In the genomic region with DNA sequence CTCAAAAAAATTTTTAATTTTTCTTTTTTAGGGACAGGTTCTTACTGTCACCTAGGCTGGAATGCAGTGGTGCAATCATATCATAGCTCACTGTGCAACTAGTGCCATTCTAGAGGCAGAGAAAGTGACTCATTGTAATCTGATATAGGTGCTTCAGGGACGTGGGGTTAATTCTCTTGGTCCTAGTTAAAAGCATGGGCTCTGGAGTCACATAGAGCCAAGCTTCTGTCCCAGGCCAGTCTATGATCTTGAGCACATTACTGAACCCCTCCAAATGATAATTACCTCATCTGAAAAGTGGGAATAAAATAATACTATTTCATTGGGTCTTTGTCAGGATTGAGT, we compare ENCODE assay signal across 11 cellular contexts. TPM values are rescaled to one million over a fixed set of nuclear protein-coding genes. Genes with fewer than 3 reads are reported as not detected.
DNase-seq lines count a peak whose midpoint lies in the region; ATAC-seq, FAIRE-seq and TF ChIP-seq lines count a peak whose summit lies in the region.
"Had no signal": no experiment of that assay in that cellular context is flagged by ENCODE, and none has a peak within 500 bp of the region (broad histone marks: within the 10 kb centered on the region; RNA-seq: fewer than 3 reads in every experiment).

No MANE protein-coding gene starts in this region.

- H3K4me1 Mint-ChIP-seq in activated T-cell treated with anti-CD3 and anti-CD28 coated beads, Interleukin-2, amount 50 U/mL, for 4 hours (ENCODE audit: low read depth) = peaks cover 37% of the 10 kb centered on the region
- H3K4me1 Mint-ChIP-seq in endodermal cell = peaks cover 22% of the 10 kb centered on the region
- H3K4me1 Mint-ChIP-seq in stimulated activated effector memory CD8-positive, alpha-beta T cell treated with anti-CD3 and anti-CD28 coated beads, Interleukin-12 subunit alpha, Interleukin-12 subunit beta, amount 100 ng/mL, for 72 hours = peaks cover 21% of the 10 kb centered on the region

- H3K4me3 Mint-ChIP-seq in activated T-cell treated with anti-CD3 and anti-CD28 coated beads, Interleukin-2, amount 50 U/mL, for 4 hours = peak overlapping the region; percentile 83
- peak overlapping the region; percentile 66 for H3K4me3 Mint-ChIP-seq in endodermal cell
- peak overlapping the region; percentile 82 for H3K4me3 Mint-ChIP-seq in stimulated activated effector memory CD8-positive, alpha-beta T cell treated with anti-CD3 and anti-CD28 coated beads, Interleukin-12 subunit alpha, Interleukin-12 subunit beta, amount 100 ng/mL, for 72 hours

- peaks cover 13% of the 10 kb centered on the region for H3K36me3 Mint-ChIP-seq in activated T-cell treated with anti-CD3 and anti-CD28 coated beads, Interleukin-2, amount 50 U/mL, for 4 hours (ENCODE audit: insufficient read depth)
- peaks cover 11% of the 10 kb centered on the region for H3K36me3 Mint-ChIP-seq in endodermal cell (ENCODE audit: low read depth)
- H3K36me3 Mint-ChIP-seq in stimulated activated effector memory CD8-positive, alpha-beta T cell treated with anti-CD3 and anti-CD28 coated beads, Interleukin-12 subunit alpha, Interleukin-12 subunit beta, amount 100 ng/mL, for 72 hours = peaks cover 7% of the 10 kb centered on the region

- no peaks in the 10 kb centered on the region for H3K9me3 ChIP-seq in endodermal cell (ENCODE audit: control insufficient read depth, low read length)
- H3K9me3 ChIP-seq: BLaER1 treated with 17β-estradiol and CSF1 and Interleukin-3, amounts not matched to agents 10 nM and 100 nM had no signal

- peaks cover 32% of the 10 kb centered on the region for H3K36me3 ChIP-seq in endodermal cell (ENCODE audit: control insufficient read depth, insufficient read depth, low read length)

- H3K4me1 ChIP-seq in endodermal cell (ENCODE audit: control insufficient read depth, insufficient read depth, low read length) = peaks cover 5% of the 10 kb centered on the region

- WGBS in endodermal cell (ENCODE audit: insufficient coverage in 1 of 2, insufficient read length in 1 of 2), 2 experiments = 63 to 73% methylated on average over 1 of the region's 1 CpG

- H3K27ac Mint-ChIP-seq in endodermal cell = no peak overlapping the region
- no peak overlapping the region for H3K27ac Mint-ChIP-seq in stimulated activated effector memory CD8-positive, alpha-beta T cell treated with anti-CD3 and anti-CD28 coated beads, Interleukin-12 subunit alpha, Interleukin-12 subunit beta, amount 100 ng/mL, for 72 hours

- H3K27me3 Mint-ChIP-seq in activated T-cell treated with anti-CD3 and anti-CD28 coated beads, Interleukin-2, amount 50 U/mL, for 4 hours (ENCODE audit: low read depth) = no peaks in the 10 kb centered on the region
- H3K27me3 Mint-ChIP-seq in endodermal cell (ENCODE audit: insufficient read depth) = no peaks in the 10 kb centered on the region
- H3K27me3 Mint-ChIP-seq: IgD-negative memory B cell had no signal

- peak overlapping the region; percentile 87 for H3K4me3 ChIP-seq in endodermal cell (ENCODE audit: low read length)

- H3K9me3 Mint-ChIP-seq in activated T-cell treated with anti-CD3 and anti-CD28 coated beads, Interleukin-2, amount 50 U/mL, for 4 hours = no peaks in the 10 kb centered on the region
- no peaks in the 10 kb centered on the region for H3K9me3 Mint-ChIP-seq in endodermal cell
- H3K9me3 Mint-ChIP-seq in stimulated activated effector memory CD8-positive, alpha-beta T cell treated with anti-CD3 and anti-CD28 coated beads, Interleukin-12 subunit alpha, Interleukin-12 subunit beta, amount 100 ng/mL, for 72 hours = no peaks in the 10 kb centered on the region
- H3K9me3 Mint-ChIP-seq: IgD-negative memory B cell had no signal

- ATAC-seq in activated T-cell treated with anti-CD3 and anti-CD28 coated beads, Interleukin-2, amount 50 U/mL, for 4 hours = no peak
- no peak for ATAC-seq in stimulated activated effector memory CD8-positive, alpha-beta T cell treated with anti-CD3 and anti-CD28 coated beads, Interleukin-12 subunit alpha, Interleukin-12 subunit beta, amount 100 ng/mL, for 72 hours
- no peak for ATAC-seq in HG02763 (IDR thresholded peaks at IDR 0.05; ENCODE audit: unreplicated experiment)

- H3K9ac ChIP-seq in endodermal cell (ENCODE audit: extremely low read depth, low read length, poor library complexity, severe bottlenecking) = no peak overlapping the region

- no peak for FAIRE-seq in GM12891 (lab: Jason Lieb, UNC)
- FAIRE-seq: TTC549 had no signal

- no peak overlapping the region for H3K27ac ChIP-seq in endodermal cell (ENCODE audit: low read depth, low read length)

- DNase-seq in activated T-cell treated with anti-CD3 and anti-CD28 coated beads, Interleukin-2, amount 50 U/mL, for 4 hours = no peak
- DNase-seq in activated T-cell treated with anti-CD3 and anti-CD28 coated beads, Interleukin-2, amount 50 U/mL, for 48 hours = no peak
- DNase-seq in NCI-H460 (ENCODE audit: extremely low read depth, low read depth) (peak; percentile 37), endodermal cell (no peak), NCI-H446 (lab: John Stamatoyannopoulos, UW) (no peak), GM12891 (ENCODE audit: insufficient read length, low spot score) (no peak)
- DNase-seq in stimulated activated effector memory CD8-positive, alpha-beta T cell treated with anti-CD3 and anti-CD28 coated beads, Interleukin-12 subunit alpha, Interleukin-12 subunit beta, amount 100 ng/mL, for 72 hours (ENCODE audit: low spot score in 2 of 2) = no peak

- TF ChIP-seq POLR2A in GM12891 (IDR thresholded peaks at IDR 0.05; ENCODE audit: low read depth, low read length) = no peak

- TF ChIP-seq CTCF in endodermal cell (conservative IDR thresholded peaks at IDR 0.05) = no peak

- H3K27me3 ChIP-seq in endodermal cell (ENCODE audit: control insufficient read depth, insufficient read depth, low read length, poor library complexity, severe bottlenecking) = no peaks in the 10 kb centered on the region
- H3K27me3 ChIP-seq: BLaER1 treated with 17β-estradiol and CSF1 and Interleukin-3, amounts not matched to agents 10 nM and 100 nM had no signal

TF ChIP-seq in GM12891, 5 proteins besides CTCF, POLR2A, EP300 and RAD21:
- TF ChIP-seq SPI1 (IDR thresholded peaks at IDR 0.05; ENCODE audit: low read depth, low read length) (no peak), POLR2AphosphoS5 (IDR thresholded peaks at IDR 0.05; ENCODE audit: low read depth, low read length) (no peak), POU2F2 (IDR thresholded peaks at IDR 0.05; ENCODE audit: low read depth, low read length) (no peak), TAF1 (IDR thresholded peaks at IDR 0.05; ENCODE audit: low read depth, low read length) (no peak), PAX5 (IDR thresholded peaks at IDR 0.05; ENCODE audit: insufficient read depth, low read length, severe bottlenecking) (no peak)
TF ChIP-seq in GM12891: peak in this region for 0.

RNA-seq across cellular contexts. Expression of gene ADIPOR1, which starts 1.1 kb away (rescaled TPM):
- total RNA-seq in activated T-cell treated with anti-CD3 and anti-CD28 coated beads, Interleukin-2, amount 50 U/mL, for 4 hours = 10 to 100 TPM; 85.7 to 94.1 (median 90.7) TPM
- 152 and 161 TPM in 2 replicates for total RNA-seq in NCI-H460 (2014; rRNA removed; shearing (Covaris generic))
- polyA plus RNA-seq in NCI-H460 (2014; cell fraction: nucleus; rRNA removed) = 107 and 114 TPM in 2 replicates
- total RNA-seq in endodermal cell = 10 to 100 TPM; 68.1 to 79.7 TPM
- 62.2 TPM for polyA plus RNA-seq in endodermal cell (2013, experiment 1 of 2)
- 57.5 TPM for polyA plus RNA-seq in endodermal cell (2013, experiment 2 of 2)
- 37.8 TPM for polyA plus RNA-seq in GM12891 (2012; ENCODE audit: low read depth, missing spikeins)

RNA-seq across cellular contexts. Expression of gene CYB5R1, which starts 7.8 kb away (rescaled TPM):
- total RNA-seq in activated T-cell treated with anti-CD3 and anti-CD28 coated beads, Interleukin-2, amount 50 U/mL, for 4 hours = 10 to 100 TPM; 28.9 to 36.4 (median 32.5) TPM
- total RNA-seq in NCI-H460 (2014; rRNA removed; shearing (Covaris generic)) = 15.8 and 17.4 TPM in 2 replicates
- polyA plus RNA-seq in NCI-H460 (2014; cell fraction: nucleus; rRNA removed) = 41.9 and 43.3 TPM in 2 replicates
- total RNA-seq in endodermal cell = 10 to 100 TPM; 15.7 to 18.0 TPM
- 26.7 TPM for polyA plus RNA-seq in endodermal cell (2013, experiment 1 of 2)
- polyA plus RNA-seq in endodermal cell (2013, experiment 2 of 2) = 25.8 TPM
- polyA plus RNA-seq in GM12891 (2012; ENCODE audit: low read depth, missing spikeins) = 12.9 TPM

RNA-seq across cellular contexts. Expression of gene KLHL12, which starts 32.2 kb away (rescaled TPM):
- total RNA-seq in activated T-cell treated with anti-CD3 and anti-CD28 coated beads, Interleukin-2, amount 50 U/mL, for 4 hours = 10 to 100 TPM; 31.1 to 32.5 (median 32.3) TPM
- total RNA-seq in NCI-H460 (2014; rRNA removed; shearing (Covaris generic)) = 41.0 and 44.6 TPM in 2 replicates
- 47.4 and 63.4 TPM in 2 replicates for polyA plus RNA-seq in NCI-H460 (2014; cell fraction: nucleus; rRNA removed)
- total RNA-seq in endodermal cell = 10 to 100 TPM; 34.4 to 39.4 TPM
- 31.4 TPM for polyA plus RNA-seq in endodermal cell (2013, experiment 1 of 2)
- 26.8 TPM for polyA plus RNA-seq in endodermal cell (2013, experiment 2 of 2)
- polyA plus RNA-seq in GM12891 (2012; ENCODE audit: low read depth, missing spikeins) = 24.4 TPM

RNA-seq across cellular contexts. Expression of gene TMEM183A, which starts 47.9 kb away (rescaled TPM):
- total RNA-seq in activated T-cell treated with anti-CD3 and anti-CD28 coated beads, Interleukin-2, amount 50 U/mL, for 4 hours = 10 to 100 TPM; 82.3 to 85.8 (median 85.6) TPM
- total RNA-seq in NCI-H460 (2014; rRNA removed; shearing (Covaris generic)) = 121 and 128 TPM in 2 replicates
- polyA plus RNA-seq in NCI-H460 (2014; cell fraction: nucleus; rRNA removed) = 138 and 145 TPM in 2 replicates
- 10 to 100 TPM; 88.9 to 89.7 TPM for total RNA-seq in endodermal cell
- 76.9 TPM for polyA plus RNA-seq in endodermal cell (2013, experiment 1 of 2)
- polyA plus RNA-seq in endodermal cell (2013, experiment 2 of 2) = 71.9 TPM
- 47.6 TPM for polyA plus RNA-seq in GM12891 (2012; ENCODE audit: low read depth, missing spikeins)
